Comparison of ENCODE assay signal across 10 cellular contexts in the genomic region with DNA sequence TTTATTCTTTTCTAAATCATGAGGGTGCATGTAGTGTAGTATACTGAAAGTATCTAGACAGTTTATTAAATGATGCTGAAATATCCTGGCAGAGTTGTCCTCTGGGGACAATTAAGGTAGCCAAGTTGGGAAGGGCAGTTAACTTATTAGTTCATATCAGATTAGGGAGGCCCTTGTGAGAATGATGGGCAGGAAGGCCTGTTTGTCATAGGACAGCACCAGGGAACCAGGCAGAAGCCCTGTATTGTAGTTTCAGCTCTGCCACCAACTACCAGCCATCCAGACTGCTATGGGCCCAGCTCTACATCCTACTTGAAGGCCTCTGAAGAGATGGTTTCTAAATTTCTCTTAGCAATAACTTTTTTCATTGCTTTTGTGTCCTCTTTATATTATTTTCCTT. TPM values are rescaled to one million over a fixed set of nuclear protein-coding genes. Genes with fewer than 3 reads are reported as not detected.
A peak's percentile ranks its signal among the peaks of the same experiment; 100 is the strongest.
DNase-seq lines count a peak whose midpoint lies in the region; ATAC-seq, FAIRE-seq and TF ChIP-seq lines count a peak whose summit lies in the region.
"Had no signal": no experiment of that assay in that cellular context is flagged by ENCODE, and none has a peak within 500 bp of the region (broad histone marks: within the 10 kb centered on the region; RNA-seq: fewer than 3 reads in every experiment).

No MANE protein-coding gene starts in this region.

- no peak for FAIRE-seq in HepG2 (lab: Jason Lieb, UNC)

- CTCF ChIA-PET in activated CD4-positive, alpha-beta T cell treated with anti-CD3 and anti-CD28 coated beads for 36 hours (lab: Charles Lee), result interaction anchor here (3.3 kb wide), 1 partner anchor 50 kb away, joined by 13 read pairs; no protein-coding TSS in a partner anchor
- CTCF ChIA-PET in HepG2 (lab: Yijun Ruan, JAX; ENCODE audit: low intra/inter-chr PET ratio, low total read pairs), result no interaction called here

- peak; percentile 23 for DNase-seq in activated CD4-positive, alpha-beta T cell treated with anti-CD3 and anti-CD28 coated beads for 36 hours
- no peak for DNase-seq in activated CD4-positive, alpha-beta T cell treated with anti-CD3 and anti-CD28 coated beads for 1 hour
- peak; percentile 35 for DNase-seq in SK-N-DZ (ENCODE audit: low spot score)
- DNase-seq in globus pallidus (ENCODE audit: low spot score), result peak; percentile 45
- no peak for DNase-seq in stimulated activated naive B cell treated with anti-CD40 and anti-IgM and Interleukin-4, amounts not matched to agents 10 μg/mL and 1 μg/mL and 100 μg/mL, for 72 hours
- no peak for DNase-seq in NCI-H446 treated with DMSO at 0.1 percent for 48 hours (lab: John Stamatoyannopoulos, UW)
- DNase-seq in HepG2 (ENCODE audit: low spot score), result no peak
- no peak for DNase-seq in WERI-Rb-1
- DNase-seq: left ventricle myocardium superior had no signal

- H3K36me3 ChIP-seq in HepG2 (replicated peaks in 1 of 2; ENCODE audit: control insufficient read depth in 1 of 2, insufficient read depth in 2 of 2, low read length in 2 of 2) (no peaks in the 10 kb centered on the region), WERI-Rb-1 (peaks cover 63% of the 10 kb centered on the region)

- ATAC-seq in activated CD4-positive, alpha-beta T cell treated with anti-CD3 and anti-CD28 coated beads for 36 hours, result no peak
- ATAC-seq in stimulated activated naive B cell treated with anti-CD40 and anti-IgM and Interleukin-4, amounts not matched to agents 10 μg/mL and 1 μg/mL and 100 μg/mL, for 72 hours (replicated peaks), result no peak
- no peak for ATAC-seq in HepG2
- ATAC-seq: HCT116, left ventricle myocardium superior had no signal

- H2AFZ ChIP-seq in HepG2 (ENCODE audit: low read length), result no peak overlapping the region

- no TSS peak for BruUV-seq in HepG2 (replicated peaks; lab: Mats Ljungman, UMichigan)

- H4K20me1 ChIP-seq in HepG2 (ENCODE audit: insufficient read depth, low read length), result no peaks in the 10 kb centered on the region

- TF ChIP-seq EP300 in HepG2 (IDR thresholded peaks at IDR 0.05; ENCODE audit: low read depth in 2 of 2, low read length in 2 of 2), result no peak
- TF ChIP-seq EP300 in HepG2 (CRISPR knock-in tag; IDR thresholded peaks at IDR 0.05; ENCODE audit: borderline replicate concordance), result no peak

- peak overlapping the region; percentile 51 for H3K4me3 Mint-ChIP-seq in activated CD4-positive, alpha-beta T cell treated with anti-CD3 and anti-CD28 coated beads for 36 hours
- peak overlapping the region; percentile 39 to 72 for H3K4me3 Mint-ChIP-seq in stimulated activated naive B cell treated with anti-CD40 and anti-IgM and Interleukin-4, amounts not matched to agents 10 μg/mL and 1 μg/mL and 100 μg/mL, for 72 hours

- in situ Hi-C loops in HepG2 (cut with HindIII; ENCODE audit: extremely low pct_ligation_motif_present, low pct_unique_long_range_greater_than_20kb), result no loop called here

- H3K27me3 ChIP-seq in HepG2 (ENCODE audit: control insufficient read depth in 1 of 2, insufficient read depth in 2 of 2, low read length in 2 of 2) (peaks cover 0 to under 1% of the 10 kb centered on the region in 2 experiments; a peak in 2 of 5 replicates), WERI-Rb-1 (ENCODE audit: insufficient read depth, low read depth, severe bottlenecking) (no peaks in the 10 kb centered on the region)

- TF ChIP-seq CTCF in HepG2 (CRISPR knock-in tag; IDR thresholded peaks at IDR 0.05) (no peak), WERI-Rb-1 (IDR thresholded peaks at IDR 0.05; ENCODE audit: low read depth, low read length) (no peak)

- H3K27me3 Mint-ChIP-seq in activated CD4-positive, alpha-beta T cell treated with anti-CD3 and anti-CD28 coated beads for 36 hours, result no peaks in the 10 kb centered on the region
- H3K27me3 Mint-ChIP-seq in stimulated activated naive B cell treated with anti-CD40 and anti-IgM and Interleukin-4, amounts not matched to agents 10 μg/mL and 1 μg/mL and 100 μg/mL, for 72 hours, result no peaks in the 10 kb centered on the region

- no peak overlapping the region for H3K9ac ChIP-seq in HepG2 (ENCODE audit: insufficient read depth, low read depth, low read length)

- H3K36me3 Mint-ChIP-seq in activated CD4-positive, alpha-beta T cell treated with anti-CD3 and anti-CD28 coated beads for 36 hours (ENCODE audit: low read depth), result peaks cover 42% of the 10 kb centered on the region
- peaks cover 45 to 52% of the 10 kb centered on the region in 2 donors for H3K36me3 Mint-ChIP-seq in stimulated activated naive B cell treated with anti-CD40 and anti-IgM and Interleukin-4, amounts not matched to agents 10 μg/mL and 1 μg/mL and 100 μg/mL, for 72 hours

- H3K4me1 Mint-ChIP-seq in activated CD4-positive, alpha-beta T cell treated with anti-CD3 and anti-CD28 coated beads for 36 hours, result peaks cover 56% of the 10 kb centered on the region
- peaks cover 30 to 54% of the 10 kb centered on the region in 2 donors for H3K4me1 Mint-ChIP-seq in stimulated activated naive B cell treated with anti-CD40 and anti-IgM and Interleukin-4, amounts not matched to agents 10 μg/mL and 1 μg/mL and 100 μg/mL, for 72 hours

- H3K9me3 ChIP-seq in HepG2 (ENCODE audit: low read length), result no peaks in the 10 kb centered on the region
- no peaks in the 10 kb centered on the region for H3K9me3 ChIP-seq in WERI-Rb-1 (ENCODE audit: severe bottlenecking)

- no peaks in the 10 kb centered on the region for H3K79me2 ChIP-seq in HepG2 (ENCODE audit: insufficient read depth, low read length)

- H3K4me3 ChIP-seq in HepG2 (replicated peaks in 1 of 3; ENCODE audit: insufficient read depth in 1 of 3, low read depth in 2 of 3, low read length in 3 of 3) (no peak overlapping the region), WERI-Rb-1 (ENCODE audit: low read depth, low read length) (no peak overlapping the region)

- no peak overlapping the region for H3K27ac ChIP-seq in HepG2 (ENCODE audit: extremely low read length, insufficient read depth, low read length)
- no peak overlapping the region for H3K27ac ChIP-seq in WERI-Rb-1

- peak overlapping the region; percentile 65 for H3K27ac Mint-ChIP-seq in activated CD4-positive, alpha-beta T cell treated with anti-CD3 and anti-CD28 coated beads for 36 hours
- H3K27ac Mint-ChIP-seq in stimulated activated naive B cell treated with anti-CD40 and anti-IgM and Interleukin-4, amounts not matched to agents 10 μg/mL and 1 μg/mL and 100 μg/mL, for 72 hours, result no peak overlapping the region

- TF ChIP-seq RAD21 in HepG2 (CRISPR knock-in tag; IDR thresholded peaks at IDR 0.05), result no peak

- TF ChIP-seq POLR2A in HepG2 (IDR thresholded peaks at IDR 0.05; ENCODE audit: insufficient read depth in 1 of 2, low read depth in 2 of 2, low read length in 2 of 2), result no peak

- H3K4me2 ChIP-seq in HepG2 (ENCODE audit: low read depth, low read length), result no peak overlapping the region

- POLR2A ChIA-PET in activated CD4-positive, alpha-beta T cell treated with anti-CD3 and anti-CD28 coated beads for 36 hours (lab: Charles Lee), result interaction anchor here (0.7 kb wide), 1 partner anchor 47 kb away, joined by 4 read pairs; no protein-coding TSS in a partner anchor
- POLR2A ChIA-PET in HepG2 (lab: Yijun Ruan, JAX), result no interaction called here

- H3K4me1 ChIP-seq in HepG2 (ENCODE audit: insufficient read depth, low read length), result peaks cover 26% of the 10 kb centered on the region

- no peaks in the 10 kb centered on the region for H3K9me3 Mint-ChIP-seq in activated CD4-positive, alpha-beta T cell treated with anti-CD3 and anti-CD28 coated beads for 36 hours (ENCODE audit: low read depth)
- H3K9me3 Mint-ChIP-seq in stimulated activated naive B cell treated with anti-CD40 and anti-IgM and Interleukin-4, amounts not matched to agents 10 μg/mL and 1 μg/mL and 100 μg/mL, for 72 hours, result no peaks in the 10 kb centered on the region

- intact Hi-C loops in activated CD4-positive, alpha-beta T cell treated with anti-CD3 and anti-CD28 coated beads for 36 hours (cut with DNase I, micrococcal nuclease), result loop anchor here (5.0 to 10.0 kb wide), 3 partner anchors 256 to 562 kb away; no protein-coding TSS in a partner anchor
- intact Hi-C loops in HepG2 (cut with micrococcal nuclease; ENCODE audit: unreplicated experiment), result no loop called here

TF ChIP-seq in HepG2, 621 proteins besides CTCF, POLR2A, EP300 and RAD21 (continues in another document):
- no peak for TF ChIP-seq THAP11 (CRISPR knock-in tag; IDR thresholded peaks at IDR 0.05)
- TF ChIP-seq ZNF879 (CRISPR knock-in tag; IDR thresholded peaks at IDR 0.05), result no peak

RNA-seq across cellular contexts. Expression of a gene that starts 4.0 kb away (rescaled TPM):
- 10 to 100 TPM in 1 of 2 experiments, 1 to 10 TPM in 1; 9.2 to 10.6 TPM for total RNA-seq in activated CD4-positive, alpha-beta T cell treated with anti-CD3 and anti-CD28 coated beads for 36 hours
- polyA plus RNA-seq in SK-N-DZ (2014; cell fraction: cytosol; rRNA removed), result 2.5 and 3.9 TPM in 2 replicates
- 4.7 and 5.4 TPM in 2 replicates for polyA plus RNA-seq in SK-N-DZ (2014; cell fraction: nucleus; rRNA removed)
- 3.4 and 4.0 TPM in 2 replicates for total RNA-seq in HepG2 (2016; rRNA removed; fragmentation: Illumina TruSeq; extraction: Trizol)
- 0.44 and 0.51 TPM in 2 replicates for total RNA-seq in HepG2 (2016; cell fraction: cytosol; rRNA removed; fragmentation: Illumina TruSeq; extraction: Trizol; ENCODE audit: low read depth)
- 3.1 and 4.3 TPM in 2 replicates for total RNA-seq in HepG2 (2016; cell fraction: insoluble cytoplasmic fraction; rRNA removed; fragmentation: Illumina TruSeq; extraction: Trizol)
- total RNA-seq in HepG2 (2016; cell fraction: membrane; rRNA removed; fragmentation: Illumina TruSeq; extraction: Trizol), result 1.4 and 2.1 TPM in 2 replicates
- 7.4 and 7.5 TPM in 2 replicates for total RNA-seq in HepG2 (2016; cell fraction: nucleus; rRNA removed; fragmentation: Illumina TruSeq; extraction: Trizol)
- polyA plus RNA-seq in HepG2 (2011; rRNA removed), result 8.4 and 10.8 TPM in 2 replicates
- polyA plus RNA-seq in HepG2 (2011; cell fraction: cytosol; rRNA removed), result 5.9 and 6.1 TPM in 2 replicates
- polyA plus RNA-seq in HepG2 (2011; cell fraction: nucleus; rRNA removed), result 11.9 and 15.8 TPM in 2 replicates
- polyA plus RNA-seq in HepG2 (2012), result 4.5 and 4.6 TPM in 2 replicates
- polyA plus RNA-seq in HepG2 (2016; cell fraction: cytosol; fragmentation: Illumina TruSeq; extraction: Trizol; ENCODE audit: low read depth), result 0.19 and 0.22 TPM in 2 replicates
- 2.5 and 2.8 TPM in 2 replicates for polyA plus RNA-seq in HepG2 (2016; cell fraction: insoluble cytoplasmic fraction; fragmentation: Illumina TruSeq; extraction: Trizol; ENCODE audit: low read depth)
- polyA plus RNA-seq in HepG2 (2016; cell fraction: membrane; fragmentation: Illumina TruSeq; extraction: Trizol; ENCODE audit: low read depth), result 0.60 and 1.1 TPM in 2 replicates
- 8.3 and 9.2 TPM in 2 replicates for polyA plus RNA-seq in HepG2 (2016; cell fraction: nucleus; fragmentation: Illumina TruSeq; extraction: Trizol; ENCODE audit: insufficient read depth, low read depth)
- 15.9 and 18.7 TPM in 2 replicates for polyA minus RNA-seq in HepG2 (2011; rRNA and poly(A)+ RNA removed; ENCODE audit: low replicate concordance)
- polyA minus RNA-seq in HepG2 (2011; cell fraction: cytosol; rRNA and poly(A)+ RNA removed), result 4.0 and 4.7 TPM in 2 replicates
- polyA minus RNA-seq in HepG2 (2011; cell fraction: nucleus; rRNA and poly(A)+ RNA removed), result 21.9 and 26.4 TPM in 2 replicates

Comparison
In these comparisons a context has a peak if more than half of its experiments do, and no peak if none do; other contexts are left out.
1. DNase-seq: peak in activated CD4-positive, alpha-beta T cell treated with anti-CD3 and anti-CD28 coated beads for 36 hours (single experiment), SK-N-DZ (single experiment) and globus pallidus (single experiment); none in activated CD4-positive, alpha-beta T cell treated with anti-CD3 and anti-CD28 coated beads for 1 hour (single experiment), stimulated activated naive B cell treated with anti-CD40 and anti-IgM and Interleukin-4, amounts not matched to agents 10 μg/mL and 1 μg/mL and 100 μg/mL, for 72 hours (single experiment), NCI-H446 treated with DMSO at 0.1 percent for 48 hours (single experiment), HepG2 (single experiment) and WERI-Rb-1 (single experiment).